11 cellular contexts compared by ENCODE assay signal in the genomic region with DNA sequence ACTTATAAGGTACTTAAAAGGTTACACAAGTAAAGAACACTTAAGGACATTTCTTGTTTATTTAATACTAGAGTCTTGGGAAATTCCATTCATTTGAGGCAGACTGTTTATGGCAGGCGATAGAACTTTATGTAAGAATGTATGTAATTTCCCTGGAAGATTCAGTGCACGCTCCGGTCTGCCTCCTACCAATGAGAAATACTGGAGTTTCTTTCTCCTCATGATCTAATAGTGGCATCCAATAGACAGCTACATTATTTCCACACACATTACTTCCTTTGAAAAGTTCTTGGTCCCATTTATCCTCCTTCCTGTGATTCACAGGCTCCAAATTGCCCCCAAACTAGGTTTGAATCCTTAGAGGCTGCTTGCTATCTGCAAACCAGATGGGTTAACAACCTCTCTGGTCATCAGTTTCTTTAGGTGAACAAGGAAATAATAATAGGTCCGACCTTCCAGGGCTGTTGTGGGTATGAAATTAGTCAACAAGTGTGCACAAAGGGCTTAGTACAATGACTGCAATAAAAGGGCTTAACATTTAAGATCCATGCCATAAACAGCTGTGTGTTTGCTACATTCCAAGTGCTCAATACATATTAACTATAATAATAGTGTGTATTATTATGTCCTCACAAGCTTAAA. TPM values are rescaled to one million over a fixed set of nuclear protein-coding genes. Genes with fewer than 3 reads are reported as not detected.
A peak's percentile ranks its signal among the peaks of the same experiment; 100 is the strongest.
DNase-seq lines count a peak whose midpoint lies in the region; ATAC-seq and TF ChIP-seq lines count a peak whose summit lies in the region.
"Had no signal": no experiment of that assay in that cellular context is flagged by ENCODE, and none has a peak within 500 bp of the region (broad histone marks: within the 10 kb centered on the region; RNA-seq: fewer than 3 reads in every experiment).

No MANE protein-coding gene starts in this region.

- TF ChIP-seq POLR2A in stomach (IDR thresholded peaks at IDR 0.05), result no peak

- H3K27me3 ChIP-seq in brain microvascular endothelial cell (replicated peaks) (no peaks in the 10 kb centered on the region), hepatocyte (no peaks in the 10 kb centered on the region), stomach (no peaks in the 10 kb centered on the region), H7 (ENCODE audit: control insufficient read depth, insufficient read depth, low read length) (no peaks in the 10 kb centered on the region)

- no peaks in the 10 kb centered on the region for H4K20me1 ChIP-seq in hepatocyte (ENCODE audit: insufficient read depth, poor library complexity, severe bottlenecking)

- DNase-seq in HFFc6 (peak; percentile 86), brain microvascular endothelial cell (peak; percentile 54), hepatocyte (ENCODE audit: low spot score) (peak; percentile 71), stomach (no peak), SKM-1 (lab: John Stamatoyannopoulos, UW; ENCODE audit: unreplicated experiment) (no peak), cerebellum (ENCODE audit: low spot score) (no peak), H7 (no peak)
- DNase-seq: stimulated activated CD4-positive, alpha-beta T cell treated with anti-CD3 and anti-CD28 coated beads, Interleukin-2, amount 100 ng/mL, for 48 hours had no signal

- H3K4me3 ChIP-seq in brain microvascular endothelial cell (ENCODE audit: low read depth, low read length) (no peak overlapping the region), hepatocyte (no peak overlapping the region), stomach (no peak overlapping the region), H7 (ENCODE audit: insufficient read depth, low read depth, low read length) (no peak overlapping the region)

- no peak for ATAC-seq in GM18858 (IDR thresholded peaks at IDR 0.05; ENCODE audit: unreplicated experiment)

- intact Hi-C loops in stomach (cut with DNase I; ENCODE audit: low total_unique reads), result no loop called here

- peak overlapping the region; percentile 51 for H3K4me2 ChIP-seq in hepatocyte

- no peaks in the 10 kb centered on the region for H3K9me3 Mint-ChIP-seq in HFFc6
- H3K9me3 Mint-ChIP-seq: activated T-helper 2 cell treated with anti-CD3 and anti-CD28 coated beads, Interferon-gamma antibody, Interleukin-2, Interleukin-4, amounts not matched to agents 10 μg/mL and 5 μg/mL and 100 μg/mL, durations not matched to agents 14 hours and 24 hours and 36 hours had no signal

- peaks cover 2% of the 10 kb centered on the region; the same call in 1 of the 2 replicates for H3K27me3 Mint-ChIP-seq in HFFc6 (ENCODE audit: insufficient read depth)

- no peak for TF ChIP-seq EP300 in stomach (IDR thresholded peaks at IDR 0.05)

- H3K27ac ChIP-seq in brain microvascular endothelial cell, result peak overlapping the region; percentile 16
- peak overlapping the region; percentile 86 for H3K27ac ChIP-seq in hepatocyte
- H3K27ac ChIP-seq in stomach, result peak overlapping the region in 4 of 5 donors; percentile 27 to 75 (median 67)

- peak overlapping the region; percentile 56 for H3K4me3 Mint-ChIP-seq in HFFc6

- H3K9me3 ChIP-seq in hepatocyte (ENCODE audit: low read depth), result no peaks in the 10 kb centered on the region
- no peaks in the 10 kb centered on the region for H3K9me3 ChIP-seq in stomach

- TF ChIP-seq CTCF in HFFc6 (IDR thresholded peaks at IDR 0.05) (no peak), brain microvascular endothelial cell (IDR thresholded peaks at IDR 0.05; ENCODE audit: low read depth, low read length, missing control alignments) (no peak), hepatocyte (IDR thresholded peaks at IDR 0.05; ENCODE audit: poor library complexity) (no peak), stomach (IDR thresholded peaks at IDR 0.05) (no peak)

- no peaks in the 10 kb centered on the region for H3K36me3 ChIP-seq in brain microvascular endothelial cell (replicated peaks)
- no peaks in the 10 kb centered on the region for H3K36me3 ChIP-seq in hepatocyte (replicated peaks; ENCODE audit: insufficient read depth, low read depth)
- peaks cover 0 to 9% (median 6%) of the 10 kb centered on the region in 4 donors for H3K36me3 ChIP-seq in stomach
- no peaks in the 10 kb centered on the region for H3K36me3 ChIP-seq in H7 (replicated peaks; ENCODE audit: control insufficient read depth, insufficient read depth, low read length)

- H3K36me3 Mint-ChIP-seq in HFFc6 (ENCODE audit: low read depth), result no peaks in the 10 kb centered on the region

- H3K27ac Mint-ChIP-seq in HFFc6, result peak overlapping the region; percentile 67
- H3K27ac Mint-ChIP-seq: activated T-helper 2 cell treated with anti-CD3 and anti-CD28 coated beads, Interferon-gamma antibody, Interleukin-2, Interleukin-4, amounts not matched to agents 10 μg/mL and 5 μg/mL and 100 μg/mL, durations not matched to agents 14 hours and 24 hours and 36 hours had no signal

- H3K4me1 Mint-ChIP-seq in HFFc6 (ENCODE audit: low read depth), result peaks cover 37% of the 10 kb centered on the region

- WGBS in hepatocyte (ENCODE audit: low lambda C conversion rate, missing lambda C conversion rate), result 26% methylated on average over 4 of the region's 4 CpGs
- WGBS in stomach, 5 donors, result 29 to 44% (median 33%) methylated on average over 4 of the region's 4 CpGs

- H3K4me1 ChIP-seq in hepatocyte (ENCODE audit: insufficient read depth), result peaks cover 32% of the 10 kb centered on the region
- H3K4me1 ChIP-seq in stomach, result peaks cover 25 to 65% (median 49%) of the 10 kb centered on the region in 4 donors

- H3K9me2 ChIP-seq in hepatocyte (replicated peaks; ENCODE audit: insufficient read depth), result no peaks in the 10 kb centered on the region

- H3K79me2 ChIP-seq in hepatocyte, result no peaks in the 10 kb centered on the region

- no peak overlapping the region for H2AFZ ChIP-seq in hepatocyte

- in situ Hi-C loops in brain microvascular endothelial cell (cut with HindIII; ENCODE audit: low pct_ligation_motif_present, low sequenced_read_pairs), result no loop called here

RNA-seq across cellular contexts. Expression of a gene that starts 30.7 kb away (rescaled TPM):
- total RNA-seq in HFFc6 (2021; fragmentation: NEBNext Ultra II Directional; extraction: Animal tissue kit (Norgen Biotek cat#: 25700)), result 1 to 10 TPM in 2 of 6 experiments, under 1 TPM in 4; 0.65 to 1.1 (median 0.94) TPM
- 4.1 and 5.4 TPM in 2 replicates for total RNA-seq in hepatocyte
- polyA plus RNA-seq in hepatocyte, result 6.6 and 7.4 TPM in 2 replicates
- 10 to 100 TPM in 4 of 5 donors, 1 to 10 TPM in 1; 4.1 to 25.9 (median 14.0) TPM for total RNA-seq in stomach
- 10 to 100 TPM in 2 of 3 donors, 1 to 10 TPM in 1; 7.9 to 15.9 (median 15.0) TPM for polyA plus RNA-seq in stomach
- total RNA-seq in cerebellum, result 15.3 TPM
- total RNA-seq in H7 (2014; rRNA removed; shearing (Covaris generic)), result 2.5 and 3.4 TPM in 2 replicates

RNA-seq across cellular contexts. Expression of a gene that starts 59.2 kb away (rescaled TPM):
- total RNA-seq in HFFc6 (2021; fragmentation: NEBNext Ultra II Directional; extraction: Animal tissue kit (Norgen Biotek cat#: 25700)), result not detected
- total RNA-seq in hepatocyte, result 1.4 and 3.1 TPM in 2 replicates
- polyA plus RNA-seq in hepatocyte, result 2.2 and 2.9 TPM in 2 replicates
- 1 to 10 TPM in 3 of 5 donors, under 1 TPM in 1, not detected in 1; 0.45 to 5.1 (median 2.7) TPM for total RNA-seq in stomach
- polyA plus RNA-seq in stomach, result 1 to 10 TPM; 1.1 to 3.1 (median 1.4) TPM
- total RNA-seq in cerebellum, result 15.7 TPM
- 10.1 and 11.6 TPM in 2 replicates for total RNA-seq in H7 (2014; rRNA removed; shearing (Covaris generic))
- total RNA-seq: M059J had no signal

Comparison
In these comparisons a context has a peak if more than half of its experiments do, and no peak if none do; other contexts are left out.
1. DNase-seq: peak in HFFc6 (single experiment), brain microvascular endothelial cell (single experiment) and hepatocyte (single experiment); none in stomach (single experiment), SKM-1 (single experiment), cerebellum (single experiment) and H7 (single experiment).
2. H3K27ac ChIP-seq: peak in every context shown above with its lines; median percentile 86 in hepatocyte; 67 in stomach; 16 in brain microvascular endothelial cell.